8 cellular contexts compared by ENCODE assay signal in the genomic region with DNA sequence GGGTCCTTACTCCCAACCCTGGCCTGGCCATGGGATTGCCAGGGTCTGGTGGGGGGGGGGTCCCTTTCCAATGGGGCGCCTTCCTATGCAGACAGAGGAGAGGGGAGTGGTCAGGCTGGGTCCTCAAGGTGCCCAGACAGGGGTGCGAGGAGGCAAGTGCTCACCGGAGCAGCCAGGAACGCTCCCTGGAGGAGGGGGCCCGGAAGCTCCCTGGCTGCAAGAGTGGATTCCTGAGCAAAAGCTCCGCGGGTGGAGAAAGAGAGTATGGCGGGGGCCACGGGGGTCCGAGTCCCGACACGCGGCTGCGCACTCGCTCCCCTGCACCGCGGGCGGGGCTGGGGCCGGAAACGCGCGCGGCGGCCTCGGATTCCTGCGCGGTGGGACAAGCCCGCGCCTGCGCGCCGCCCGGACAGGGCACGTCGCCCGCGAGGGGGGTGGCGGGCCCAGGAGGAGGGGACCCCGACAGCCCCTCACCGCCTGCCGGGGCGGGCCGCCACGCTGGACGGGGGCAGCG. TPM values are rescaled to one million over a fixed set of nuclear protein-coding genes. Genes with fewer than 3 reads are reported as not detected.
A peak's percentile ranks its signal among the peaks of the same experiment; 100 is the strongest.
DNase-seq lines count a peak whose midpoint lies in the region; ATAC-seq and TF ChIP-seq lines count a peak whose summit lies in the region.

No MANE protein-coding gene starts in this region.

- no peaks in the 10 kb centered on the region; the same call in 1 of the 2 replicates for H3K9me3 ChIP-seq in NT2/D1 (ENCODE audit: insufficient read depth, low read length)

- intact Hi-C loops in posterior vena cava (cut with DNase I) = loop anchor here (5.0 to 10.0 kb wide), 2 partner anchors 192 to 259 kb away; no protein-coding TSS in a partner anchor

- no peak for TF ChIP-seq CTCF in AG09309 (IDR thresholded peaks at IDR 0.05; ENCODE audit: control insufficient read depth, insufficient read depth, low read depth, low read length, missing control alignments)

- peaks cover 33% of the 10 kb centered on the region for H3K4me1 ChIP-seq in NT2/D1 (ENCODE audit: insufficient read depth, insufficient read length)

- DNase-seq in AG09309 (ENCODE audit: low read depth) (no peak), NT2/D1 (ENCODE audit: low read depth, low spot score) (no peak), glomerular visceral epithelial cell (ENCODE audit: extremely low spot score) (peak; percentile 71), posterior vena cava (ENCODE audit: low spot score) (peak; percentile 87), GF-D8 (lab: John Stamatoyannopoulos, UW) (no peak)
- DNase-seq in activated gamma-delta T cell treated with anti-CD3 and anti-CD28 coated beads, Interleukin-2, amount 50 U/mL, for 16 hours (ENCODE audit: low read depth) = peak; percentile 45

- peak overlapping the region; percentile 76 for H3K9ac ChIP-seq in NT2/D1 (ENCODE audit: insufficient read length, low read depth)

- ATAC-seq in GM19397 (IDR thresholded peaks at IDR 0.05; ENCODE audit: unreplicated experiment) (peak; percentile 41), GM18873 (IDR thresholded peaks at IDR 0.05; ENCODE audit: low FRiP score, unreplicated experiment) (no peak)

- H3K27me3 ChIP-seq in NT2/D1 (ENCODE audit: insufficient read depth, insufficient read length) = peaks cover 11% of the 10 kb centered on the region

- H3K36me3 ChIP-seq in NT2/D1 (ENCODE audit: insufficient read depth, insufficient read length, low read length) = no peaks in the 10 kb centered on the region

- H3K4me3 ChIP-seq in AG09309 (ENCODE audit: control insufficient read depth, low read depth, low read length) (peak overlapping the region; percentile 64), NT2/D1 (ENCODE audit: insufficient read length, low read depth) (peak overlapping the region; percentile 34)

RNA-seq across cellular contexts. Expression of gene GPR132, which starts 27.7 kb away (rescaled TPM):
- 1 to 10 TPM; 1.8 to 3.1 TPM for total RNA-seq in posterior vena cava

Comparison
In these comparisons a context has a peak if more than half of its experiments do, and no peak if none do; other contexts are left out.
1. DNase-seq: peak in activated gamma-delta T cell treated with anti-CD3 and anti-CD28 coated beads, Interleukin-2, amount 50 U/mL, for 16 hours (single experiment), glomerular visceral epithelial cell (single experiment) and posterior vena cava (single experiment); none in AG09309 (single experiment), NT2/D1 (single experiment) and GF-D8 (single experiment).